13 cellular contexts compared by ENCODE assay signal in genomic region chr5:14219800-14220512, GRCh38.
DNase-seq lines count a peak whose midpoint lies in the region; ATAC-seq, FAIRE-seq and TF ChIP-seq lines count a peak whose summit lies in the region.
"Had no signal": no experiment of that assay in that cellular context is flagged by ENCODE, and none has a peak within 500 bp of the region (broad histone marks: within the 10 kb centered on the region; RNA-seq: fewer than 3 reads in every experiment).

No MANE protein-coding gene starts in this region.

- H3K27me3 Mint-ChIP-seq in astrocyte (ENCODE audit: low read depth, unreplicated experiment): no peaks in the 10 kb centered on the region
- peaks cover 17% of the 10 kb centered on the region for H3K27me3 Mint-ChIP-seq in activated CD4-positive, alpha-beta T cell treated with anti-CD3 and anti-CD28 coated beads for 36 hours

- intact Hi-C loops in tibial artery (cut with DNase I; ENCODE audit: low total_unique reads): no loop called here
- intact Hi-C loops in activated CD4-positive, alpha-beta T cell treated with anti-CD3 and anti-CD28 coated beads for 36 hours (cut with DNase I, micrococcal nuclease): no loop called here

- H3K27ac Mint-ChIP-seq in astrocyte (ENCODE audit: unreplicated experiment): no peak overlapping the region
- no peak overlapping the region for H3K27ac Mint-ChIP-seq in activated CD4-positive, alpha-beta T cell treated with anti-CD3 and anti-CD28 coated beads for 36 hours
- H3K27ac Mint-ChIP-seq: activated T-helper 1 cell treated with anti-CD3 and anti-CD28 coated beads, Interleukin-12 subunit alpha, Interleukin-12 subunit beta, Interleukin-2, Interleukin-4 antibody, amounts not matched to agents 30 ng/mL and 10 ng/mL and 1 ng/mL, durations not matched to agents 14 hours and 24 hours and 36 hours had no signal

- H4K20me1 ChIP-seq in astrocyte (ENCODE audit: insufficient read depth, low read length): peaks cover 95% of the 10 kb centered on the region

- H3K36me3 Mint-ChIP-seq in astrocyte (ENCODE audit: low read depth, unreplicated experiment): peaks cover 9% of the 10 kb centered on the region
- H3K36me3 Mint-ChIP-seq in activated CD4-positive, alpha-beta T cell treated with anti-CD3 and anti-CD28 coated beads for 36 hours (ENCODE audit: low read depth): no peaks in the 10 kb centered on the region

- H3K4me1 ChIP-seq in astrocyte (ENCODE audit: insufficient read depth, low read length) (peaks cover 48% of the 10 kb centered on the region), muscle layer of duodenum (ENCODE audit: control insufficient read depth in 1 of 2, insufficient read depth in 2 of 2, low read length in 2 of 2) (peaks cover 29 to 42% of the 10 kb centered on the region in 2 donors), tibial artery (peaks cover 0 to 60% (median 44%) of the 10 kb centered on the region in 4 donors)

- peak overlapping the region; percentile 26 for H3K9ac ChIP-seq in astrocyte (ENCODE audit: low read length)
- H3K9ac ChIP-seq: BLaER1 had no signal

- peaks cover 87% of the 10 kb centered on the region for H3K4me1 Mint-ChIP-seq in astrocyte (ENCODE audit: low read depth, unreplicated experiment)
- H3K4me1 Mint-ChIP-seq in activated CD4-positive, alpha-beta T cell treated with anti-CD3 and anti-CD28 coated beads for 36 hours: peaks cover 6% of the 10 kb centered on the region

- peaks cover 11% of the 10 kb centered on the region for H3K36me3 ChIP-seq in astrocyte (ENCODE audit: insufficient read depth, low read length)
- no peaks in the 10 kb centered on the region for H3K36me3 ChIP-seq in muscle layer of duodenum (ENCODE audit: control insufficient read depth in 1 of 2, insufficient read depth in 2 of 2, low read length in 2 of 2)
- no peaks in the 10 kb centered on the region for H3K36me3 ChIP-seq in tibial artery

- H3K9me3 ChIP-seq in astrocyte (ENCODE audit: insufficient read depth, low read depth, low read length) (no peaks in the 10 kb centered on the region), muscle layer of duodenum (ENCODE audit: control insufficient read depth in 1 of 2, low read length in 2 of 2) (no peaks in the 10 kb centered on the region), tibial artery (no peaks in the 10 kb centered on the region)
- H3K9me3 ChIP-seq: BLaER1 had no signal

- H3K9me3 Mint-ChIP-seq in astrocyte (ENCODE audit: unreplicated experiment): no peaks in the 10 kb centered on the region
- H3K9me3 Mint-ChIP-seq in activated CD4-positive, alpha-beta T cell treated with anti-CD3 and anti-CD28 coated beads for 36 hours (ENCODE audit: low read depth): no peaks in the 10 kb centered on the region
- H3K9me3 Mint-ChIP-seq: activated T-helper 1 cell treated with anti-CD3 and anti-CD28 coated beads, Interleukin-12 subunit alpha, Interleukin-12 subunit beta, Interleukin-2, Interleukin-4 antibody, amounts not matched to agents 30 ng/mL and 10 ng/mL and 1 ng/mL, durations not matched to agents 14 hours and 24 hours and 36 hours had no signal

- H3K27me3 ChIP-seq in astrocyte (ENCODE audit: insufficient read depth, low read length) (no peaks in the 10 kb centered on the region), muscle layer of duodenum (ENCODE audit: low read depth, low read length) (no peaks in the 10 kb centered on the region), tibial artery (no peaks in the 10 kb centered on the region)
- H3K27me3 ChIP-seq: BLaER1 had no signal

- POLR2A ChIA-PET in activated CD4-positive, alpha-beta T cell treated with anti-CD3 and anti-CD28 coated beads for 36 hours (lab: Charles Lee): no interaction called here

- no peak for DNase-seq in astrocyte (ENCODE audit: low read depth)
- DNase-seq in tibial artery: no peak
- no peak for DNase-seq in left lobe of liver (ENCODE audit: low spot score)
- DNase-seq in activated CD4-positive, alpha-beta T cell treated with anti-CD3 and anti-CD28 coated beads for 36 hours: no peak
- no peak for DNase-seq in HPDE6-E6E7 (ENCODE audit: extremely low spot score)
- DNase-seq: central memory CD4-positive, alpha-beta T cell; DMS 273 treated with DMSO at 0.1 percent for 48 hours; effector memory CD8-positive, alpha-beta T cell; NCI-H69 had no signal

- H3K4me3 ChIP-seq in astrocyte (ENCODE audit: insufficient read depth, low read depth, low read length): no peak overlapping the region
- H3K4me3 ChIP-seq in muscle layer of duodenum (ENCODE audit: low read depth in 1 of 2, low read length in 2 of 2): no peak overlapping the region
- H3K4me3 ChIP-seq in tibial artery: no peak overlapping the region
- H3K4me3 ChIP-seq: BLaER1 had no signal

- H3K4me3 Mint-ChIP-seq in astrocyte (ENCODE audit: unreplicated experiment): no peak overlapping the region
- no peak overlapping the region for H3K4me3 Mint-ChIP-seq in activated CD4-positive, alpha-beta T cell treated with anti-CD3 and anti-CD28 coated beads for 36 hours
- H3K4me3 Mint-ChIP-seq: activated T-helper 1 cell treated with anti-CD3 and anti-CD28 coated beads, Interleukin-12 subunit alpha, Interleukin-12 subunit beta, Interleukin-2, Interleukin-4 antibody, amounts not matched to agents 30 ng/mL and 10 ng/mL and 1 ng/mL, durations not matched to agents 14 hours and 24 hours and 36 hours had no signal

- TF ChIP-seq CTCF in astrocyte (IDR thresholded peaks at IDR 0.05; ENCODE audit: insufficient read depth, low read depth, low read length) (no peak), tibial artery (IDR thresholded peaks at IDR 0.05) (no peak)

- CTCF ChIA-PET in activated CD4-positive, alpha-beta T cell treated with anti-CD3 and anti-CD28 coated beads for 36 hours (lab: Charles Lee): interaction anchor here (1.0 kb wide), 1 partner anchor 50 kb away, joined by 3 read pairs; no protein-coding TSS in a partner anchor

- no peak overlapping the region for H3K27ac ChIP-seq in astrocyte (ENCODE audit: low read depth, low read length)
- H3K27ac ChIP-seq in muscle layer of duodenum (ENCODE audit: low read length): peak overlapping the region; percentile 81
- peak overlapping the region; percentile 12 to 41 for H3K27ac ChIP-seq in tibial artery
- H3K27ac ChIP-seq: BLaER1 had no signal

- peak overlapping the region; percentile 51 for H3K4me2 ChIP-seq in astrocyte (ENCODE audit: low read length)

- no peak overlapping the region for H2AFZ ChIP-seq in astrocyte (ENCODE audit: low read depth, low read length)

- no peak for FAIRE-seq in astrocyte (lab: Jason Lieb, UNC)

- ATAC-seq in HG03175 (IDR thresholded peaks at IDR 0.05; ENCODE audit: unreplicated experiment) (peak; percentile 49), left lobe of liver (no peak)
- ATAC-seq in activated CD4-positive, alpha-beta T cell treated with anti-CD3 and anti-CD28 coated beads for 36 hours: no peak
- ATAC-seq: effector memory CD8-positive, alpha-beta T cell had no signal

- peaks cover 100% of the 10 kb centered on the region for H3K79me2 ChIP-seq in astrocyte (ENCODE audit: insufficient read depth, low read length)
